In genomic region chr20:38143646-38144554, GRCh38 we compare ENCODE assay signal across 8 cellular contexts. TPM values are rescaled to one million over a fixed set of nuclear protein-coding genes. Genes with fewer than 3 reads are reported as not detected.
DNase-seq lines count a peak whose midpoint lies in the region; ATAC-seq and TF ChIP-seq lines count a peak whose summit lies in the region.

No MANE protein-coding gene starts in this region.

- ATAC-seq in HG03097 (IDR thresholded peaks at IDR 0.05; ENCODE audit: low FRiP score, unreplicated experiment) (no peak), HG02610 (IDR thresholded peaks at IDR 0.05; ENCODE audit: unreplicated experiment) (no peak)

- TF ChIP-seq CTCF in fibroblast of lung (conservative IDR thresholded peaks at IDR 0.05 in 1 of 2, IDR thresholded peaks at IDR 0.05 in 1 of 2; ENCODE audit: low read depth in 1 of 2, low read length in 2 of 2) (no peak), progenitor cell of endocrine pancreas (IDR thresholded peaks at IDR 0.05; ENCODE audit: unreplicated experiment) (no peak)

- H3K4me2 ChIP-seq in fibroblast of lung (ENCODE audit: extremely low read depth, insufficient read depth, low read length), result peak overlapping the region; percentile 11

- no peak overlapping the region for H2AFZ ChIP-seq in fibroblast of lung (ENCODE audit: low read length)

- H3K4me3 ChIP-seq in fibroblast of lung (replicated peaks in 1 of 4; ENCODE audit: control extremely low read depth in 1 of 4, insufficient read depth in 1 of 4, low read depth in 3 of 4, low read length in 4 of 4), result no peak overlapping the region

- no peaks in the 10 kb centered on the region for H3K9me3 ChIP-seq in fibroblast of lung (ENCODE audit: control insufficient read depth, insufficient read depth, low read depth, low read length)

- peak overlapping the region; percentile 49 for H3K27ac Mint-ChIP-seq in progenitor cell of endocrine pancreas

- H3K9ac ChIP-seq in fibroblast of lung (ENCODE audit: insufficient read depth, low read length), result peak overlapping the region; percentile 41

- H3K27me3 Mint-ChIP-seq in progenitor cell of endocrine pancreas, result peaks cover 9% of the 10 kb centered on the region

- H3K27ac ChIP-seq in fibroblast of lung (ENCODE audit: insufficient read depth, low read length), result peak overlapping the region; percentile 76

- H3K36me3 ChIP-seq in fibroblast of lung (ENCODE audit: control insufficient read depth, insufficient read depth, low read length), result peaks cover 13% of the 10 kb centered on the region

- H3K79me2 ChIP-seq in fibroblast of lung (ENCODE audit: control insufficient read depth, insufficient read depth, low read length), result no peaks in the 10 kb centered on the region

- H3K4me1 Mint-ChIP-seq in progenitor cell of endocrine pancreas (ENCODE audit: low read depth), result peaks cover 11% of the 10 kb centered on the region

- DNase-seq in EH (ENCODE audit: low read depth) (peak; percentile 94), RKO (ENCODE audit: low spot score) (peak; percentile 82), fibroblast of lung (ENCODE audit: low read depth in 2 of 2) (peak; percentile 70 to 95), progenitor cell of endocrine pancreas (ENCODE audit: low spot score, unreplicated experiment) (no peak), COLO829 (ENCODE audit: low spot score) (no peak), NCI-H510A (lab: John Stamatoyannopoulos, UW) (no peak)

- peaks cover 20% of the 10 kb centered on the region for H3K4me1 ChIP-seq in fibroblast of lung (ENCODE audit: control insufficient read depth, extremely low read depth, insufficient read depth, low read length)

- no peaks in the 10 kb centered on the region for H4K20me1 ChIP-seq in fibroblast of lung (ENCODE audit: control insufficient read depth, extremely low read depth, insufficient read depth, low read length)

- H3K9me3 Mint-ChIP-seq in progenitor cell of endocrine pancreas (ENCODE audit: low read depth), result no peaks in the 10 kb centered on the region

- H3K27me3 ChIP-seq in fibroblast of lung (ENCODE audit: control insufficient read depth, insufficient read depth, low read length), result no peaks in the 10 kb centered on the region

- no peaks in the 10 kb centered on the region for H3K36me3 Mint-ChIP-seq in progenitor cell of endocrine pancreas (ENCODE audit: insufficient read depth)

- no peak overlapping the region for H3K4me3 Mint-ChIP-seq in progenitor cell of endocrine pancreas (ENCODE audit: low read depth)

RNA-seq across cellular contexts. Expression of gene TGM2, which starts 21.2 kb away (rescaled TPM):
- total RNA-seq in fibroblast of lung (58.6 and 103 TPM in 2 replicates), progenitor cell of endocrine pancreas (0.72 and 1.3 TPM in 2 replicates)
- polyA plus RNA-seq in fibroblast of lung, result 129 and 238 TPM in 2 replicates
- polyA plus RNA-seq in fibroblast of lung (2012), result 135 and 254 TPM in 2 replicates
- 160 and 334 TPM in 2 replicates for polyA minus RNA-seq in fibroblast of lung (ENCODE audit: low replicate concordance)

Comparison
In these comparisons a context has a peak if more than half of its experiments do, and no peak if none do; other contexts are left out.
1. DNase-seq: peak in EH (single experiment), RKO (single experiment) and fibroblast of lung (2 of 2); none in progenitor cell of endocrine pancreas (single experiment), COLO829 (single experiment) and NCI-H510A (single experiment).
2. RNA of gene TGM2, which starts 21.2 kb away (total RNA-seq): 58.6 to 103 TPM in fibroblast of lung; 0.72 to 1.3 TPM in progenitor cell of endocrine pancreas; every median in the first group is over 10 times any median in the second.